Comparison of ENCODE assay signal across 8 cellular contexts in the genomic region with DNA sequence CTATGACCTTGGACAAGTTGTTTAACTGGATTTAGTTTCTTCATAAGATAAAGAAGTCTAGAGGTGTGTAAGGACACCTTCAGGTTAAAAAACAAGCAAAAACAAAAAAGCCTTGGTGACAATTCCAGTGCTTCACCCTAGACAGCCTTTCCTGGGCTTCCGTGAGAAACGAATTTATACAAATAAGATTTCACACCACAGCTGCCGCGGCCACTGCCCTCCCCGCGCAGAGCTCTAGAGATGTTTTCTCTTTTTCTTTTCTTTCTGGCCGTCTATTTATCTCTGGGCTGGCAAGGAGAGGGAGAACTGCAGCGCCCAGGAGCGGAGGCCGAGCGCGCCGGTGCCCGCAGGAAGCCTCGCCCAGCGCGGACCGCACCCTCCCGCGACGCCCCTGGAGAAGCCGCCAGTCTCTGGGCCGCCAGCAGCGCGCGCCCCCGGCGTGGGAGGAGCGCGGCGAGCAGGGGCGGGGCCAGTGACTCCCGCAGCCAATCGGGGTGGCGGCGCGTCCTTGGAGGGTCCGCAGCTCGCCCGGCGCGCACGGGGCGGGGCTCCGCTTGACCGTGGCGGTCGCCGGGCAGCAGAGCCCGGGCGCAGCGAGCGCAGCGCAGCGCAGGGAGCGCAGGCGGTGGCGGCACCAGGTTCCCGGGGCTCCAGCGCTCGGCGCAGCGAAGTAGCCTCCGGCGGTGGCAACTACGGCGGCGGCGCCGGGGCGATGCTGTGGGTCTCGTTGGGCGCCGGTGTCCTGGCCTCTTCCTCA.
DNase-seq lines count a peak whose midpoint lies in the region; ATAC-seq, FAIRE-seq and TF ChIP-seq lines count a peak whose summit lies in the region.

No MANE protein-coding gene starts in this region.

- H3K4me1 Mint-ChIP-seq in GM23338, result peaks cover 4% of the 10 kb centered on the region
- H3K4me1 Mint-ChIP-seq in neural progenitor cell, result peaks cover 5% of the 10 kb centered on the region

- H4K20me1 ChIP-seq in DND-41 (ENCODE audit: insufficient read depth, low read length) (no peaks in the 10 kb centered on the region), GM23338 (replicated peaks; ENCODE audit: insufficient read depth) (no peaks in the 10 kb centered on the region), Karpas-422 (ENCODE audit: insufficient read depth, low read depth, low read length) (no peaks in the 10 kb centered on the region), neural progenitor cell (ENCODE audit: low read depth) (peaks cover 8% of the 10 kb centered on the region)

- CTCF ChIA-PET in RWPE1 (lab: Yijun Ruan, JAX), result no interaction called here

- H3K4me1 ChIP-seq in DND-41 (ENCODE audit: insufficient read depth, low read length), result peaks cover 15% of the 10 kb centered on the region
- peaks cover 9% of the 10 kb centered on the region; the same call in 1 of the 2 replicates for H3K4me1 ChIP-seq in GM23338 (ENCODE audit: insufficient read depth)
- peaks cover 10% of the 10 kb centered on the region for H3K4me1 ChIP-seq in Karpas-422 (ENCODE audit: low read length)
- peaks cover 4% of the 10 kb centered on the region for H3K4me1 ChIP-seq in neural progenitor cell
- H3K4me1 ChIP-seq in stomach, result peaks cover 0 to 19% (median 12%) of the 10 kb centered on the region in 4 donors

- DNase-seq in DND-41, result peak; percentile 79
- DNase-seq in GM23338 (ENCODE audit: low spot score), result peak; percentile 94
- DNase-seq in Karpas-422, result peak; percentile 86
- DNase-seq in RWPE1 (ENCODE audit: low spot score), result peak; percentile 63
- DNase-seq in activated gamma-delta T cell (lab: John Stamatoyannopoulos, UW), result peak; percentile 52
- peak; percentile 82 for DNase-seq in frontal cortex (ENCODE audit: low spot score in 2 of 2)
- peak; percentile 96 for DNase-seq in neural progenitor cell (ENCODE audit: low spot score)
- peak; percentile 90 for DNase-seq in stomach

- no peak for TF ChIP-seq EP300 in stomach (IDR thresholded peaks at IDR 0.05)

- POLR2A ChIA-PET in RWPE1 (lab: Yijun Ruan, JAX; ENCODE audit: low non-redundant PET), result no interaction called here

- intact Hi-C loops in stomach (cut with DNase I; ENCODE audit: low total_unique reads), result no loop called here

- H3K9me2 ChIP-seq in GM23338 (ENCODE audit: insufficient read depth), result no peaks in the 10 kb centered on the region
- H3K9me2 ChIP-seq in Karpas-422 (replicated peaks; ENCODE audit: insufficient read depth, low read length), result no peaks in the 10 kb centered on the region

- peak overlapping the region; percentile 93 for H3K4me2 ChIP-seq in DND-41 (ENCODE audit: insufficient read depth, low read length)
- peak overlapping the region; percentile 97 for H3K4me2 ChIP-seq in GM23338
- H3K4me2 ChIP-seq in Karpas-422 (ENCODE audit: low read depth, low read length, poor library complexity, severe bottlenecking), result peak overlapping the region; percentile 80
- H3K4me2 ChIP-seq in neural progenitor cell, result peak overlapping the region; percentile 97

- H3K79me2 ChIP-seq in DND-41 (ENCODE audit: insufficient read depth, low read length), result no peaks in the 10 kb centered on the region
- H3K79me2 ChIP-seq in GM23338 (replicated peaks; ENCODE audit: insufficient read depth), result no peaks in the 10 kb centered on the region
- H3K79me2 ChIP-seq in Karpas-422 (ENCODE audit: low read length), result no peaks in the 10 kb centered on the region
- H3K79me2 ChIP-seq in neural progenitor cell (ENCODE audit: low read depth), result no peaks in the 10 kb centered on the region

- no peak overlapping the region for H3K27ac ChIP-seq in DND-41 (ENCODE audit: low read length)
- H3K27ac ChIP-seq in GM23338 (ENCODE audit: low read depth), result no peak overlapping the region
- no peak overlapping the region for H3K27ac ChIP-seq in Karpas-422 (ENCODE audit: low read length)
- H3K27ac ChIP-seq in RWPE1, result peak overlapping the region; percentile 16; the same call in 1 of the 2 replicates
- no peak overlapping the region for H3K27ac ChIP-seq in neural progenitor cell
- peak overlapping the region; percentile 73 to 91 (median 83) for H3K27ac ChIP-seq in stomach

- H3K9me3 ChIP-seq in DND-41 (ENCODE audit: insufficient read depth, low read length, severe bottlenecking) (no peaks in the 10 kb centered on the region), Karpas-422 (ENCODE audit: low read length) (no peaks in the 10 kb centered on the region), neural progenitor cell (ENCODE audit: low read depth) (no peaks in the 10 kb centered on the region), stomach (no peaks in the 10 kb centered on the region)

- TF ChIP-seq POLR2A in stomach (IDR thresholded peaks at IDR 0.05), result no peak

- 0 to 1% (median 1%) methylated on average over 13 to 74 of the region's 74 CpGs for WGBS in stomach, 5 donors

- H3K27ac Mint-ChIP-seq in GM23338 (no peak overlapping the region), neural progenitor cell (no peak overlapping the region)

- TF ChIP-seq CTCF in DND-41 (IDR thresholded peaks at IDR 0.05; ENCODE audit: borderline replicate concordance, extremely low read depth, low read length, poor library complexity, severe bottlenecking) (no peak), GM23338 (conservative IDR thresholded peaks at IDR 0.05; ENCODE audit: low read depth in 2 of 2) (no peak), RWPE1 (conservative IDR thresholded peaks at IDR 0.05; ENCODE audit: low read depth) (no peak), neural progenitor cell (IDR thresholded peaks at IDR 0.05) (no peak), stomach (IDR thresholded peaks at IDR 0.05) (no peak)

- H3K27me3 Mint-ChIP-seq in GM23338 (ENCODE audit: insufficient read depth, low read depth, poor library complexity) (peaks cover 18% of the 10 kb centered on the region), neural progenitor cell (ENCODE audit: insufficient read depth, low read depth) (peaks cover 34% of the 10 kb centered on the region)

- H3K9ac ChIP-seq in DND-41 (ENCODE audit: low read depth, low read length) (peak overlapping the region; percentile 38; the same call in 1 of the 2 replicates), Karpas-422 (ENCODE audit: low read length) (peak overlapping the region; percentile 45), neural progenitor cell (no peak overlapping the region)

- no peaks in the 10 kb centered on the region for H3K9me3 Mint-ChIP-seq in GM23338
- no peaks in the 10 kb centered on the region for H3K9me3 Mint-ChIP-seq in neural progenitor cell

- H3K4me3 ChIP-seq in DND-41 (ENCODE audit: low read depth in 1 of 2, low read length in 2 of 2) (peak overlapping the region; percentile 19 to 73; a peak in 3 of 4 replicates), GM23338 (peak overlapping the region; percentile 86), Karpas-422 (ENCODE audit: low read length) (peak overlapping the region; percentile 63), neural progenitor cell (peak overlapping the region; percentile 66), stomach (peak overlapping the region; percentile 69 to 86 (median 78))

- peak overlapping the region; percentile 65 for H2AFZ ChIP-seq in DND-41 (ENCODE audit: low read depth, low read length)
- H2AFZ ChIP-seq in GM23338, result peak overlapping the region; percentile 89; the same call in 1 of the 2 replicates
- peak overlapping the region; percentile 92 for H2AFZ ChIP-seq in Karpas-422 (ENCODE audit: low read length)
- H2AFZ ChIP-seq in neural progenitor cell (replicated peaks), result peak overlapping the region; percentile 94

- H3K4me3 Mint-ChIP-seq in GM23338, result peak overlapping the region; percentile 81
- H3K4me3 Mint-ChIP-seq in neural progenitor cell, result peak overlapping the region; percentile 89

- no peaks in the 10 kb centered on the region for H3K36me3 ChIP-seq in DND-41 (ENCODE audit: insufficient read depth, low read length)
- H3K36me3 ChIP-seq in GM23338 (ENCODE audit: insufficient read depth), result no peaks in the 10 kb centered on the region
- H3K36me3 ChIP-seq in Karpas-422 (ENCODE audit: insufficient read depth, low read length), result no peaks in the 10 kb centered on the region
- no peaks in the 10 kb centered on the region for H3K36me3 ChIP-seq in neural progenitor cell
- no peaks in the 10 kb centered on the region for H3K36me3 ChIP-seq in stomach

- H3K27me3 ChIP-seq in DND-41 (ENCODE audit: insufficient read depth, low read length, poor library complexity) (peaks cover 39% of the 10 kb centered on the region), GM23338 (ENCODE audit: insufficient read depth) (peaks cover 44% of the 10 kb centered on the region), Karpas-422 (ENCODE audit: low read length) (no peaks in the 10 kb centered on the region), neural progenitor cell (peaks cover 82% of the 10 kb centered on the region), stomach (peaks cover 0 to 4% (median 0%) of the 10 kb centered on the region in 3 donors)

- FAIRE-seq in frontal cortex (lab: Jason Lieb, UNC), result no peak

- ATAC-seq in DND-41 (ENCODE audit: insufficient read depth, low read depth) (peak; percentile 98), GM23338 (peak; percentile 98)

- no peaks in the 10 kb centered on the region for H3F3A ChIP-seq in GM23338 (replicated peaks; ENCODE audit: low read depth)
- peaks cover 7% of the 10 kb centered on the region for H3F3A ChIP-seq in neural progenitor cell (ENCODE audit: low read depth)

- H3K36me3 Mint-ChIP-seq in GM23338 (ENCODE audit: low read depth) (no peaks in the 10 kb centered on the region), neural progenitor cell (no peaks in the 10 kb centered on the region)

TF ChIP-seq in GM23338, 12 proteins besides CTCF, POLR2A, EP300 and RAD21 (continues in another document):
- peak; percentile 22; the same call in 1 of the 2 replicates for TF ChIP-seq POLR2AphosphoS5 (IDR thresholded peaks at IDR 0.05; ENCODE audit: low read depth)

Comparison
In these comparisons a context has a peak if more than half of its experiments do, and no peak if none do; other contexts are left out.
1. H3K27ac ChIP-seq: peak in RWPE1 (single experiment) and stomach (5 of 5); none in DND-41 (single experiment), GM23338 (single experiment), Karpas-422 (single experiment) and neural progenitor cell (single experiment).
2. Peak in every context shown above with its lines, with median percentiles within 50 percentile points of each other: DNase-seq, H2AFZ ChIP-seq, H3K4me2 ChIP-seq and H3K4me3 ChIP-seq.